ENCODE assay signal across 11 cellular contexts in the genomic region with DNA sequence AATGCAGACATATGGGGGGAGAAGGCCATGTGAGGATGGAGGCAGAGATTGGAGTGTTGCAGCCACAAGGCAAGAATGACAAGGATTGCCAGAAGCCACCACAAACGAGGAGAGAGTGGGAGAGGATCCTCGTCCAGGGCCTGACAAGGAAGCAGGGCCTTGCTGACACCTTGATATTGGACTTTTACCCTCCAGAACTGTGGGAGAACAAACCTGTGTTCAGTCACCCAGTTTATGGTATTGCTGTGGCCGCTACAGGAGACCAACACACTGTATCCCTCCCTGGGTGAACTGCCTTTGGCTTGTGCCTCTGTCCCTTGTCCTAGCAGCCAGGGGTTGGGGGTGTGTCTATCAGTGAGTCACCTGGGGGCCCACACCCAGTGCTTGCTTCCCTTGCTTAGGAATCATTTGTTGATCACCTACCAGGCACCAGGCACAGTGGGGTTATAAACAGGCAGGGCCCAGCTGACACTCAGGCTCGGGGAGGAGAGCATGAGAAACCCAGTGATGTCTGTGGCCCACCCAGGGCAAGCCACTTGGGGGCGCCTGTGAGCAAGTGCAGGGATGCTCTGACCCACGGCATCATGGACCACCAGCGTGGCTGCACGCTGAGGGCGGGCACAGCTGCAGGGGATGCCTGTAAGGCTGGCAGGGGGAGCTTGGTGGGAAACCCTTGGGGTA. TPM values are rescaled to one million over a fixed set of nuclear protein-coding genes. Genes with fewer than 3 reads are reported as not detected.
DNase-seq lines count a peak whose midpoint lies in the region; ATAC-seq and TF ChIP-seq lines count a peak whose summit lies in the region.
"Had no signal": no experiment of that assay in that cellular context is flagged by ENCODE, and none has a peak within 500 bp of the region (broad histone marks: within the 10 kb centered on the region; RNA-seq: fewer than 3 reads in every experiment).

No MANE protein-coding gene starts in this region.

- no peaks in the 10 kb centered on the region for H3K4me1 ChIP-seq in PC-3 (ENCODE audit: insufficient read depth, low read length)
- H3K4me1 ChIP-seq in spleen: peaks cover 0 to 61% (median 26%) of the 10 kb centered on the region in 6 donors

- no peaks in the 10 kb centered on the region for H3K4me1 Mint-ChIP-seq in chondrocyte (ENCODE audit: low read depth)

- no peak overlapping the region for H2AFZ ChIP-seq in PC-3 (ENCODE audit: low read length)

- no peaks in the 10 kb centered on the region for H3K27me3 Mint-ChIP-seq in chondrocyte (ENCODE audit: low read depth)

- H3K36me3 ChIP-seq in PC-3 (ENCODE audit: low read depth, low read length) (no peaks in the 10 kb centered on the region), spleen (no peaks in the 10 kb centered on the region)
- H3K36me3 ChIP-seq: BLaER1 treated with 17β-estradiol and CSF1 and Interleukin-3, amounts not matched to agents 10 nM and 100 nM; thoracic aorta had no signal

- intact Hi-C loops in PC-3 (cut with micrococcal nuclease): no loop called here
- intact Hi-C loops in spleen (cut with DNase I; ENCODE audit: low total_unique reads): no loop called here

- peak; percentile 21 for DNase-seq in NCI-H146 (lab: John Stamatoyannopoulos, UW)
- no peak for DNase-seq in NCI-H146 treated with DMSO at 0.1 percent for 48 hours (lab: John Stamatoyannopoulos, UW; ENCODE audit: unreplicated experiment)
- DNase-seq in PC-3: peak; percentile 11
- no peak for DNase-seq in chondrocyte (ENCODE audit: low spot score)
- DNase-seq in spleen: peak; percentile 84
- DNase-seq in HPDE6-E6E7 (ENCODE audit: extremely low spot score): no peak

- no peak for TF ChIP-seq POLR2A in spleen (IDR thresholded peaks at IDR 0.05)

- no peaks in the 10 kb centered on the region for H3K9me3 Mint-ChIP-seq in chondrocyte (ENCODE audit: low read depth)
- H3K9me3 Mint-ChIP-seq: T-helper 1 cell treated with Interleukin-12 subunit alpha and Interleukin-12 subunit beta and Interleukin-4 antibody, amounts not matched to agents 30 μg/mL and 1 μg/mL, for 36 hours had no signal

- H3F3A ChIP-seq in PC-3 (ENCODE audit: low read length, unreplicated experiment): no peaks in the 10 kb centered on the region

- H3K4me2 ChIP-seq in PC-3 (ENCODE audit: low read length): no peak overlapping the region

- H3K9me2 ChIP-seq in PC-3 (replicated peaks; ENCODE audit: low read length): no peaks in the 10 kb centered on the region

- H3K9me3 ChIP-seq in PC-3 (ENCODE audit: low read length) (no peaks in the 10 kb centered on the region), spleen (no peaks in the 10 kb centered on the region)
- H3K9me3 ChIP-seq: thoracic aorta had no signal

- no peaks in the 10 kb centered on the region for H3K79me2 ChIP-seq in PC-3 (ENCODE audit: low read length)

- H3K27ac ChIP-seq in PC-3 (ENCODE audit: low read length): no peak overlapping the region
- H3K27ac ChIP-seq in spleen: peak overlapping the region in 1 of 8 donors; percentile 50
- H3K27ac ChIP-seq: BLaER1 treated with 17β-estradiol and CSF1 and Interleukin-3, amounts not matched to agents 10 nM and 100 nM; thoracic aorta had no signal

- CTCF ChIA-PET in PC-3 (lab: Charles Lee): no interaction called here

- H3K36me3 Mint-ChIP-seq in chondrocyte (ENCODE audit: low read depth): no peaks in the 10 kb centered on the region

- no TSS peak for BruUV-seq in PC-3 (replicated peaks; lab: Mats Ljungman, UMichigan)

- ATAC-seq in PC-3: peak; percentile 25
- ATAC-seq in HG03442 (IDR thresholded peaks at IDR 0.05; ENCODE audit: unreplicated experiment): no peak
- no peak for ATAC-seq in HG02840 (IDR thresholded peaks at IDR 0.05; ENCODE audit: low FRiP score, unreplicated experiment)

- no peaks in the 10 kb centered on the region for H4K20me1 ChIP-seq in PC-3 (ENCODE audit: low read length)

- TF ChIP-seq CTCF in PC-3 (conservative IDR thresholded peaks at IDR 0.05; ENCODE audit: low read depth, low read length): peak; percentile 61
- TF ChIP-seq CTCF in chondrocyte (IDR thresholded peaks at IDR 0.05): peak; percentile 55
- peak in 8 of 11 experiments; percentile 14 to 60 (median 44) for TF ChIP-seq CTCF in spleen (IDR thresholded peaks at IDR 0.05 in 8 of 11, conservative IDR thresholded peaks at IDR 0.05 in 3 of 11)

- H3K4me3 ChIP-seq in PC-3 (ENCODE audit: low read length): no peak overlapping the region
- no peak overlapping the region for H3K4me3 ChIP-seq in spleen
- H3K4me3 ChIP-seq: BLaER1 treated with 17β-estradiol and CSF1 and Interleukin-3, amounts not matched to agents 10 nM and 100 nM; thoracic aorta had no signal

- no peak overlapping the region for H3K27ac Mint-ChIP-seq in chondrocyte (ENCODE audit: unreplicated experiment)

- POLR2A ChIA-PET in PC-3 (lab: Charles Lee; ENCODE audit: unreplicated experiment): no interaction called here

- 76 to 89% (median 83%) methylated on average over 4 to 9 of the region's 9 CpGs for WGBS in spleen, 5 donors

- H3K27me3 ChIP-seq in PC-3 (ENCODE audit: low read length) (no peaks in the 10 kb centered on the region), spleen (replicated peaks in 1 of 7) (no peaks in the 10 kb centered on the region)
- H3K27me3 ChIP-seq: BLaER1 treated with 17β-estradiol and CSF1 and Interleukin-3, amounts not matched to agents 10 nM and 100 nM had no signal

- H3K9ac ChIP-seq in PC-3 (ENCODE audit: low read length): no peak overlapping the region
- H3K9ac ChIP-seq: BLaER1 treated with 17β-estradiol and CSF1 and Interleukin-3, amounts not matched to agents 10 nM and 100 nM had no signal

- H3K4me3 Mint-ChIP-seq in chondrocyte (ENCODE audit: unreplicated experiment): no peak overlapping the region
- H3K4me3 Mint-ChIP-seq: T-helper 1 cell treated with Interleukin-12 subunit alpha and Interleukin-12 subunit beta and Interleukin-4 antibody, amounts not matched to agents 30 μg/mL and 1 μg/mL, for 36 hours had no signal

RNA-seq across cellular contexts. Expression of gene TMEM185B, which starts 17.2 kb away (rescaled TPM):
- total RNA-seq in PC-3 (2014; rRNA removed): 67.5 and 83.6 TPM in 2 replicates
- 22.0 to 36.4 TPM (median 36.1 TPM) in 3 replicates for total RNA-seq in chondrocyte
- 10 to 100 TPM; 18.3 to 35.6 (median 23.6) TPM for total RNA-seq in spleen
- 1 to 10 TPM; 3.9 to 5.5 (median 4.0) TPM for polyA plus RNA-seq in spleen

RNA-seq across cellular contexts. Expression of gene RALB, which starts 46.6 kb away (rescaled TPM):
- total RNA-seq in PC-3 (2014; rRNA removed): 49.1 and 57.9 TPM in 2 replicates
- total RNA-seq in chondrocyte: 19.5 to 23.5 TPM (median 23.4 TPM) in 3 replicates
- total RNA-seq in spleen: 100 to 1,000 TPM in 3 of 7 donors, 10 to 100 TPM in 4; 67.2 to 126 (median 96.3) TPM
- polyA plus RNA-seq in spleen: 10 to 100 TPM; 26.6 to 61.5 (median 38.0) TPM

Comparison
In these comparisons a context has a peak if more than half of its experiments do, and no peak if none do; other contexts are left out.
1. DNase-seq: peak in NCI-H146 (single experiment), PC-3 (single experiment) and spleen (single experiment); none in NCI-H146 treated with DMSO at 0.1 percent for 48 hours (single experiment), chondrocyte (single experiment) and HPDE6-E6E7 (single experiment).
2. Peak in every context shown above with its lines, with median percentiles within 50 percentile points of each other: CTCF ChIP-seq.